In genomic region chr2:139225961-139226360, GRCh38 we compare ENCODE assay signal across 8 cellular contexts.
"Had no signal": no experiment of that assay in that cellular context is flagged by ENCODE, and none has a peak within 500 bp of the region (broad histone marks: within the 10 kb centered on the region; RNA-seq: fewer than 3 reads in every experiment).

No MANE protein-coding gene starts in this region.

- DNase-seq: GM23248, GOT3, H7, HFFc6, KBM-7 had no signal

- H3K4me1 ChIP-seq: HAP-1 had no signal

- H3K27ac ChIP-seq: GM23248, HL-60, KMS-11 had no signal

- H3K4me3 ChIP-seq: GM23248, HAP-1 had no signal

- H3K36me3 ChIP-seq: HAP-1 had no signal

- H3K9ac ChIP-seq: GM23248, KMS-11 had no signal

- H3K9me3 ChIP-seq: HAP-1 had no signal
